9 cellular contexts compared by ENCODE assay signal in the genomic region with DNA sequence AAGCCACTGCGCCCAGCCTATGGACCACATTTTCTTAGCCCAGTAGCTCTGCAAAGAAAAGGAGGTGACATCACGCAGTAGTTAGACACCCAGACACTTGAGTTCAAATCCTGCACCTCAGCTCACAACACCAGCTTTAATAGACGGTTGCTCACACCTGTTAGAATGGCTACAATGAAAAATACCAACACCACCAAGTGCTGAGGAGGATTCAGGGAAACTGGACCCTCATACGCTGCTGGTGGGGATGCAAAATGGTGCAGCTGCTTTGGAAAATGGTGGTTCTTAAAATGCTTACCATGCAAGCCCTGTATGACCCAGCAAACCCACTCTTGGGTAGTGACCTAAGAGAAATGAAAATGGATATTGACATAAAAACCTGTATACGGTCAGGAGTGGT. TPM values are rescaled to one million over a fixed set of nuclear protein-coding genes. Genes with fewer than 3 reads are reported as not detected.
"Had no signal": no experiment of that assay in that cellular context is flagged by ENCODE, and none has a peak within 500 bp of the region (broad histone marks: within the 10 kb centered on the region; RNA-seq: fewer than 3 reads in every experiment).

No MANE protein-coding gene starts in this region.

- DNase-seq: KBM-7, KG1 had no signal

- H3K4me2 ChIP-seq: KMS-11 had no signal

- H3K27ac ChIP-seq: HL-60, KMS-11 had no signal

- H3K27ac Mint-ChIP-seq: IgD-negative memory B cell had no signal

- FAIRE-seq: HTR-8/SVneo had no signal

- H3K9ac ChIP-seq: KMS-11 had no signal

- H3K4me3 Mint-ChIP-seq: IgD-negative memory B cell had no signal

RNA-seq across cellular contexts. Expression of gene TSPAN16, which starts 22.0 kb away (rescaled TPM):
- total RNA-seq: HepG2, HT-29, HT1080 had no signal
- polyA plus RNA-seq: HepG2, IgD-negative memory B cell had no signal

RNA-seq across cellular contexts. Expression of gene ANGPTL8, which starts 34.6 kb away (rescaled TPM):
- total RNA-seq: HT-29, HT1080 had no signal
- polyA plus RNA-seq: IgD-negative memory B cell had no signal
